13 cellular contexts compared by ENCODE assay signal in the genomic region with DNA sequence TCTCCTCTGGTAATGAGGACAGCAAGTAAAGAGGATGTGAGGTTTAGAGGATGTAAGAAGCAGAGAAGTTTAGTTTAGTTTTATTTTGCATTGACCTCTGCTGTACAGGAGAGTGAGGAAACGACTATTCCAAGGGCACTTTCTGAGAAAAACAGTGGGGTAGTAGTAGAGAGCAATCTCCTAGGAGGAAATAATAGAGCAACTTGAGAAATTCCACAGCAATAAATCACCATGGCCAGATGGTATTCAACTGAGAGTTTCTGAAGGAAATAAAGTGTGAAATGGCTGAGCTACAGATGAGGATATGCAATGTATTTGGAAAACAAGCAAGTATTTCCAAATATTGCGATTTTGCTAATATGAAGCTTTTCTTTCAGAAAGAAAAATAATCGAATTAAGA.
DNase-seq lines count a peak whose midpoint lies in the region; ATAC-seq and TF ChIP-seq lines count a peak whose summit lies in the region.
"Had no signal": no experiment of that assay in that cellular context is flagged by ENCODE, and none has a peak within 500 bp of the region (broad histone marks: within the 10 kb centered on the region; RNA-seq: fewer than 3 reads in every experiment).

No MANE protein-coding gene starts in this region.

- ATAC-seq in left lung (peak; percentile 57), HG02759 (IDR thresholded peaks at IDR 0.05; ENCODE audit: unreplicated experiment) (no peak)
- no peak for ATAC-seq in activated CD8-positive, alpha-beta memory T cell treated with anti-CD3 and anti-CD28 coated beads, Interleukin-2, amount 10 ng/mL, durations not matched to agents 7 days and 5 days
- ATAC-seq: Panc1 had no signal

- intact Hi-C loops in left lung (cut with DNase I) = no loop called here
- intact Hi-C loops in activated T-helper 1 cell treated with anti-CD3 and anti-CD28 coated beads, Interleukin-12 subunit alpha, Interleukin-12 subunit beta, Interleukin-2, Interleukin-4 antibody, amounts not matched to agents 30 ng/mL and 10 ng/mL and 1 ng/mL, durations not matched to agents 14 hours and 24 hours and 36 hours (cut with micrococcal nuclease) = loop anchor here (10.0 kb wide), 1 partner anchor 62 kb away; no protein-coding TSS in a partner anchor

- no peaks in the 10 kb centered on the region for H3K4me1 Mint-ChIP-seq in activated CD8-positive, alpha-beta memory T cell treated with anti-CD3 and anti-CD28 coated beads, Interleukin-2, amount 10 ng/mL, durations not matched to agents 7 days and 5 days
- H3K4me1 Mint-ChIP-seq in activated T-helper 1 cell treated with anti-CD3 and anti-CD28 coated beads, Interleukin-12 subunit alpha, Interleukin-12 subunit beta, Interleukin-2, Interleukin-4 antibody, amounts not matched to agents 30 ng/mL and 10 ng/mL and 1 ng/mL, durations not matched to agents 14 hours and 24 hours and 36 hours (ENCODE audit: low read depth) = no peaks in the 10 kb centered on the region
- H3K4me1 Mint-ChIP-seq: CD14-positive monocyte had no signal

- TF ChIP-seq CTCF in left lung (IDR thresholded peaks at IDR 0.05) = no peak

- H3K36me3 Mint-ChIP-seq in activated CD8-positive, alpha-beta memory T cell treated with anti-CD3 and anti-CD28 coated beads, Interleukin-2, amount 10 ng/mL, durations not matched to agents 7 days and 5 days = no peaks in the 10 kb centered on the region
- no peaks in the 10 kb centered on the region for H3K36me3 Mint-ChIP-seq in activated T-helper 1 cell treated with anti-CD3 and anti-CD28 coated beads, Interleukin-12 subunit alpha, Interleukin-12 subunit beta, Interleukin-2, Interleukin-4 antibody, amounts not matched to agents 30 ng/mL and 10 ng/mL and 1 ng/mL, durations not matched to agents 14 hours and 24 hours and 36 hours (ENCODE audit: low read depth)
- H3K36me3 Mint-ChIP-seq: CD14-positive monocyte had no signal

- H3K27ac Mint-ChIP-seq in activated CD8-positive, alpha-beta memory T cell treated with anti-CD3 and anti-CD28 coated beads, Interleukin-2, amount 10 ng/mL, durations not matched to agents 7 days and 5 days = no peak overlapping the region
- H3K27ac Mint-ChIP-seq in activated T-helper 1 cell treated with anti-CD3 and anti-CD28 coated beads, Interleukin-12 subunit alpha, Interleukin-12 subunit beta, Interleukin-2, Interleukin-4 antibody, amounts not matched to agents 30 ng/mL and 10 ng/mL and 1 ng/mL, durations not matched to agents 14 hours and 24 hours and 36 hours = no peak overlapping the region
- H3K27ac Mint-ChIP-seq: CD14-positive monocyte had no signal

- no peaks in the 10 kb centered on the region for H3K36me3 ChIP-seq in left lung
- H3K36me3 ChIP-seq: cardiac muscle cell had no signal

- no peak overlapping the region for H3K27ac ChIP-seq in left lung
- H3K27ac ChIP-seq: cardiac muscle cell had no signal

- no peaks in the 10 kb centered on the region for H3K4me1 ChIP-seq in left lung

- peaks cover 0 to 6% of the 10 kb centered on the region in 2 donors for H3K9me3 ChIP-seq in left lung

- H3K9me3 Mint-ChIP-seq in activated CD8-positive, alpha-beta memory T cell treated with anti-CD3 and anti-CD28 coated beads, Interleukin-2, amount 10 ng/mL, durations not matched to agents 7 days and 5 days (ENCODE audit: low read depth) = no peaks in the 10 kb centered on the region
- H3K9me3 Mint-ChIP-seq in activated T-helper 1 cell treated with anti-CD3 and anti-CD28 coated beads, Interleukin-12 subunit alpha, Interleukin-12 subunit beta, Interleukin-2, Interleukin-4 antibody, amounts not matched to agents 30 ng/mL and 10 ng/mL and 1 ng/mL, durations not matched to agents 14 hours and 24 hours and 36 hours = peaks cover 5% of the 10 kb centered on the region

- H3K4me3 ChIP-seq in left lung = no peak overlapping the region
- H3K4me3 ChIP-seq: cardiac muscle cell had no signal

- peak; percentile 13 for DNase-seq in AG08396 (ENCODE audit: low spot score)
- DNase-seq in HT1080 (ENCODE audit: low read depth) = peak; percentile 82
- peak; percentile 87 for DNase-seq in cerebellar cortex (ENCODE audit: low spot score)
- no peak for DNase-seq in left lung
- DNase-seq in activated CD8-positive, alpha-beta memory T cell treated with anti-CD3 and anti-CD28 coated beads, Interleukin-2, amount 10 ng/mL, durations not matched to agents 7 days and 5 days = no peak
- DNase-seq in T-helper 1 cell = no peak
- no peak for DNase-seq in activated T-helper 1 cell treated with anti-CD3 and anti-CD28 coated beads, Interleukin-12 subunit alpha, Interleukin-12 subunit beta, Interleukin-2, Interleukin-4 antibody, amounts not matched to agents 30 ng/mL and 10 ng/mL and 1 ng/mL, durations not matched to agents 14 hours and 24 hours and 36 hours (ENCODE audit: low spot score)
- DNase-seq: activated T-cell treated with anti-CD3 and anti-CD28 coated beads, Interleukin-2, amount 50 U/mL, for 1 hour; NCI-H1694 treated with DMSO at 0.1 percent for 48 hours had no signal

- H3K27me3 Mint-ChIP-seq in activated CD8-positive, alpha-beta memory T cell treated with anti-CD3 and anti-CD28 coated beads, Interleukin-2, amount 10 ng/mL, durations not matched to agents 7 days and 5 days = no peaks in the 10 kb centered on the region
- H3K27me3 Mint-ChIP-seq in activated T-helper 1 cell treated with anti-CD3 and anti-CD28 coated beads, Interleukin-12 subunit alpha, Interleukin-12 subunit beta, Interleukin-2, Interleukin-4 antibody, amounts not matched to agents 30 ng/mL and 10 ng/mL and 1 ng/mL, durations not matched to agents 14 hours and 24 hours and 36 hours (ENCODE audit: insufficient read depth) = no peaks in the 10 kb centered on the region

- H3K4me3 Mint-ChIP-seq in activated CD8-positive, alpha-beta memory T cell treated with anti-CD3 and anti-CD28 coated beads, Interleukin-2, amount 10 ng/mL, durations not matched to agents 7 days and 5 days = no peak overlapping the region
- H3K4me3 Mint-ChIP-seq in activated T-helper 1 cell treated with anti-CD3 and anti-CD28 coated beads, Interleukin-12 subunit alpha, Interleukin-12 subunit beta, Interleukin-2, Interleukin-4 antibody, amounts not matched to agents 30 ng/mL and 10 ng/mL and 1 ng/mL, durations not matched to agents 14 hours and 24 hours and 36 hours = no peak overlapping the region
- H3K4me3 Mint-ChIP-seq: CD14-positive monocyte had no signal

- CTCF ChIA-PET in activated CD8-positive, alpha-beta memory T cell treated with anti-CD3 and anti-CD28 coated beads, Interleukin-2, amount 10 ng/mL, durations not matched to agents 7 days and 5 days (lab: Charles Lee) = interaction anchor here (2.6 kb wide), 1 partner anchor 17 kb away, joined by 10 read pairs; no protein-coding TSS in a partner anchor

- H3K27me3 ChIP-seq in left lung = no peaks in the 10 kb centered on the region
- H3K27me3 ChIP-seq: cardiac muscle cell had no signal

Comparison
In these comparisons a context has a peak if more than half of its experiments do, and no peak if none do; other contexts are left out.
1. DNase-seq: peak in AG08396 (single experiment), HT1080 (single experiment) and cerebellar cortex (single experiment); none in left lung (0 of 2), activated CD8-positive, alpha-beta memory T cell treated with anti-CD3 and anti-CD28 coated beads, Interleukin-2, amount 10 ng/mL, durations not matched to agents 7 days and 5 days (single experiment), T-helper 1 cell (0 of 5) and activated T-helper 1 cell treated with anti-CD3 and anti-CD28 coated beads, Interleukin-12 subunit alpha, Interleukin-12 subunit beta, Interleukin-2, Interleukin-4 antibody, amounts not matched to agents 30 ng/mL and 10 ng/mL and 1 ng/mL, durations not matched to agents 14 hours and 24 hours and 36 hours (single experiment).